Comparison of ENCODE assay signal across 26 cellular contexts in genomic region chr20:36997121-36997520, GRCh38.
"Had no signal": no experiment of that assay in that cellular context is flagged by ENCODE, and none has a peak within 500 bp of the region (broad histone marks: within the 10 kb centered on the region; RNA-seq: fewer than 3 reads in every experiment).

No MANE protein-coding gene starts in this region.

- H3K4me3 Mint-ChIP-seq: dendritic cell treated with granulocyte-macrophage colony-stimulating factor and Interleukin-4, amounts not matched to agents 40 ng/mL and 50 ng/mL, for 4 days; memory B cell; nephron; stimulated activated memory B cell treated with anti-CD40 and anti-IgM and Interleukin-4, amounts not matched to agents 10 μg/mL and 1 μg/mL and 100 μg/mL, for 72 hours had no signal

- DNase-seq: colonic mucosa; effector CD8-positive, alpha-beta T cell; foreskin keratinocyte; heart left ventricle; kidney; nucleus accumbens; ovary; posterior cingulate gyrus; psoas muscle; right cardiac atrium; sigmoid colon; stimulated activated CD4-positive, alpha-beta T cell treated with anti-CD3 and anti-CD28 coated beads, Interleukin-2, amount 100 ng/mL, for 24 hours; stimulated activated CD4-positive, alpha-beta T cell treated with anti-CD3 and anti-CD28 coated beads, Interleukin-4, amount 100 ng/mL, for 24 hours; stimulated activated naive CD8-positive, alpha-beta T cell treated with anti-CD3 and anti-CD28 coated beads, Interleukin-15, Interleukin-2, amounts not matched to agents 100 U/mL and 50 U/mL, for 24 hours; upper lobe of left lung had no signal

- H3K27me3 ChIP-seq: colonic mucosa, esophagus muscularis mucosa, foreskin keratinocyte, gastroesophageal sphincter, heart left ventricle, hepatocyte, ovary, sigmoid colon, tibial nerve, upper lobe of left lung had no signal

- H3K4me1 ChIP-seq: colonic mucosa, esophagus muscularis mucosa, foreskin keratinocyte, gastroesophageal sphincter, heart left ventricle, psoas muscle, sigmoid colon, tibial nerve, upper lobe of left lung had no signal

- H3K27me3 Mint-ChIP-seq: dendritic cell treated with granulocyte-macrophage colony-stimulating factor and Interleukin-4, amounts not matched to agents 40 ng/mL and 50 ng/mL, for 4 days; memory B cell; stimulated activated memory B cell treated with anti-CD40 and anti-IgM and Interleukin-4, amounts not matched to agents 10 μg/mL and 1 μg/mL and 100 μg/mL, for 72 hours had no signal

- H3K27ac Mint-ChIP-seq: dendritic cell treated with granulocyte-macrophage colony-stimulating factor and Interleukin-4, amounts not matched to agents 40 ng/mL and 50 ng/mL, for 4 days; memory B cell; nephron; stimulated activated memory B cell treated with anti-CD40 and anti-IgM and Interleukin-4, amounts not matched to agents 10 μg/mL and 1 μg/mL and 100 μg/mL, for 72 hours had no signal

- H3K27ac ChIP-seq: colonic mucosa, esophagus muscularis mucosa, foreskin keratinocyte, gastroesophageal sphincter, heart left ventricle, hepatocyte, ovary, psoas muscle, sigmoid colon, thoracic aorta, tibial nerve, upper lobe of left lung had no signal

- ATAC-seq: foreskin keratinocyte; gastroesophageal sphincter; heart left ventricle; left lobe of liver; psoas muscle; right cardiac atrium; stimulated activated memory B cell treated with anti-CD40 and anti-IgM and Interleukin-4, amounts not matched to agents 10 μg/mL and 1 μg/mL and 100 μg/mL, for 72 hours; stimulated activated naive CD8-positive, alpha-beta T cell treated with anti-CD3 and anti-CD28 coated beads, Interleukin-15, Interleukin-2, amounts not matched to agents 100 U/mL and 50 U/mL, for 24 hours had no signal

- H3K9me3 ChIP-seq: colonic mucosa, ovary, psoas muscle, sigmoid colon, thoracic aorta, upper lobe of left lung had no signal

- H3K4me3 ChIP-seq: colonic mucosa, esophagus muscularis mucosa, gastroesophageal sphincter, heart left ventricle, hepatocyte, lung, ovary, psoas muscle, sigmoid colon, thoracic aorta, tibial nerve, upper lobe of left lung had no signal

- H3K4me1 Mint-ChIP-seq: memory B cell; nephron; stimulated activated memory B cell treated with anti-CD40 and anti-IgM and Interleukin-4, amounts not matched to agents 10 μg/mL and 1 μg/mL and 100 μg/mL, for 72 hours had no signal

- H3K36me3 ChIP-seq: colonic mucosa, ovary, thoracic aorta had no signal
